ENCODE assay signal across 9 cellular contexts in genomic region chr22:33917744-33918406, GRCh38. TPM values are rescaled to one million over a fixed set of nuclear protein-coding genes. Genes with fewer than 3 reads are reported as not detected.
DNase-seq lines count a peak whose midpoint lies in the region; ATAC-seq and TF ChIP-seq lines count a peak whose summit lies in the region.
"Had no signal": no experiment of that assay in that cellular context is flagged by ENCODE, and none has a peak within 500 bp of the region (broad histone marks: within the 10 kb centered on the region; RNA-seq: fewer than 3 reads in every experiment).

No MANE protein-coding gene starts in this region.

- peaks cover 54% of the 10 kb centered on the region for H3K27me3 Mint-ChIP-seq in endodermal cell (ENCODE audit: insufficient read depth)
- peaks cover 44% of the 10 kb centered on the region for H3K27me3 Mint-ChIP-seq in activated T-cell treated with anti-CD3 and anti-CD28 coated beads, Interleukin-2, amount 50 U/mL, for 4 hours (ENCODE audit: low read depth)
- peaks cover 40% of the 10 kb centered on the region for H3K27me3 Mint-ChIP-seq in activated CD8-positive, alpha-beta memory T cell treated with anti-CD3 and anti-CD28 coated beads, Interleukin-2, amount 10 ng/mL, durations not matched to agents 7 days and 5 days

- H3K4me3 ChIP-seq in HUES64 (ENCODE audit: low read length) (peak overlapping the region; percentile 86), endodermal cell (ENCODE audit: low read length) (peak overlapping the region; percentile 91), neuron (ENCODE audit: low read length) (peak overlapping the region; percentile 98)

- peaks cover 4% of the 10 kb centered on the region; the same call in 1 of the 2 replicates for H3K27me3 ChIP-seq in HUES64 (ENCODE audit: insufficient read depth, low read length)
- H3K27me3 ChIP-seq in endodermal cell (ENCODE audit: control insufficient read depth, insufficient read depth, low read length, poor library complexity, severe bottlenecking), result peaks cover 40% of the 10 kb centered on the region
- H3K27me3 ChIP-seq in neuron (ENCODE audit: insufficient read depth, low read length), result no peaks in the 10 kb centered on the region

- CTCF ChIA-PET in activated CD8-positive, alpha-beta memory T cell treated with anti-CD3 and anti-CD28 coated beads, Interleukin-2, amount 10 ng/mL, durations not matched to agents 7 days and 5 days (lab: Charles Lee), result no interaction called here

- no peak overlapping the region for H3K27ac Mint-ChIP-seq in endodermal cell
- no peak overlapping the region for H3K27ac Mint-ChIP-seq in activated CD8-positive, alpha-beta memory T cell treated with anti-CD3 and anti-CD28 coated beads, Interleukin-2, amount 10 ng/mL, durations not matched to agents 7 days and 5 days

- H3K9me3 ChIP-seq in HUES64 (ENCODE audit: insufficient read depth, low read depth, low read length), result no peaks in the 10 kb centered on the region
- H3K9me3 ChIP-seq in endodermal cell (ENCODE audit: control insufficient read depth, low read length), result no peaks in the 10 kb centered on the region
- H3K9me3 ChIP-seq in neuron (ENCODE audit: low read length), result no peaks in the 10 kb centered on the region
- H3K9me3 ChIP-seq: upper lobe of left lung had no signal

- ATAC-seq in activated T-cell treated with anti-CD3 and anti-CD28 coated beads, Interleukin-2, amount 50 U/mL, for 4 hours, result no peak
- no peak for ATAC-seq in activated CD8-positive, alpha-beta memory T cell treated with anti-CD3 and anti-CD28 coated beads, Interleukin-2, amount 10 ng/mL, durations not matched to agents 7 days and 5 days

- peaks cover 40% of the 10 kb centered on the region for H3K4me1 Mint-ChIP-seq in endodermal cell
- peaks cover 18% of the 10 kb centered on the region for H3K4me1 Mint-ChIP-seq in activated T-cell treated with anti-CD3 and anti-CD28 coated beads, Interleukin-2, amount 50 U/mL, for 4 hours (ENCODE audit: low read depth)
- H3K4me1 Mint-ChIP-seq in activated CD8-positive, alpha-beta memory T cell treated with anti-CD3 and anti-CD28 coated beads, Interleukin-2, amount 10 ng/mL, durations not matched to agents 7 days and 5 days, result peaks cover 9% of the 10 kb centered on the region

- H3K36me3 ChIP-seq in HUES64 (ENCODE audit: insufficient read depth, low read length), result 0 out of 2 replicates have a peak, but pooled peaks cover 2% of the 10 kb centered on the region
- H3K36me3 ChIP-seq in endodermal cell (ENCODE audit: control insufficient read depth, insufficient read depth, low read length), result no peaks in the 10 kb centered on the region
- H3K36me3 ChIP-seq in neuron (ENCODE audit: insufficient read depth, low read length), result peaks cover 6% of the 10 kb centered on the region
- H3K36me3 ChIP-seq: upper lobe of left lung had no signal

- H3K4me3 Mint-ChIP-seq in endodermal cell, result peak overlapping the region; percentile 69
- H3K4me3 Mint-ChIP-seq in activated T-cell treated with anti-CD3 and anti-CD28 coated beads, Interleukin-2, amount 50 U/mL, for 4 hours, result no peak overlapping the region
- no peak overlapping the region for H3K4me3 Mint-ChIP-seq in activated CD8-positive, alpha-beta memory T cell treated with anti-CD3 and anti-CD28 coated beads, Interleukin-2, amount 10 ng/mL, durations not matched to agents 7 days and 5 days

- H3K9me3 Mint-ChIP-seq in endodermal cell, result no peaks in the 10 kb centered on the region
- no peaks in the 10 kb centered on the region for H3K9me3 Mint-ChIP-seq in activated T-cell treated with anti-CD3 and anti-CD28 coated beads, Interleukin-2, amount 50 U/mL, for 4 hours
- no peaks in the 10 kb centered on the region for H3K9me3 Mint-ChIP-seq in activated CD8-positive, alpha-beta memory T cell treated with anti-CD3 and anti-CD28 coated beads, Interleukin-2, amount 10 ng/mL, durations not matched to agents 7 days and 5 days (ENCODE audit: low read depth)

- peak overlapping the region; percentile 22; the same call in 1 of the 2 replicates for H3K9ac ChIP-seq in HUES64 (ENCODE audit: low read depth, low read length)
- H3K9ac ChIP-seq in endodermal cell (ENCODE audit: extremely low read depth, low read length, poor library complexity, severe bottlenecking), result no peak overlapping the region

- H3K27ac ChIP-seq in HUES64 (ENCODE audit: low read depth, low read length) (no peak overlapping the region), endodermal cell (ENCODE audit: low read depth, low read length) (no peak overlapping the region)
- H3K27ac ChIP-seq: upper lobe of left lung had no signal

- 19% methylated on average over 10 of the region's 10 CpGs for WGBS in HUES64
- 26 to 27% methylated on average over 3 to 10 of the region's 10 CpGs for WGBS in endodermal cell (ENCODE audit: insufficient coverage in 1 of 2, insufficient read length in 1 of 2), 2 experiments

- H3K4me1 ChIP-seq in HUES64 (ENCODE audit: insufficient read depth, low read length) (peaks cover 43% of the 10 kb centered on the region), endodermal cell (ENCODE audit: control insufficient read depth, insufficient read depth, low read length) (peaks cover 7% of the 10 kb centered on the region), neuron (ENCODE audit: insufficient read depth, low read length) (peaks cover 37% of the 10 kb centered on the region)

- TF ChIP-seq CTCF in endodermal cell (conservative IDR thresholded peaks at IDR 0.05), result peak; percentile 57

- H3K36me3 Mint-ChIP-seq in endodermal cell (ENCODE audit: low read depth), result no peaks in the 10 kb centered on the region
- H3K36me3 Mint-ChIP-seq in activated T-cell treated with anti-CD3 and anti-CD28 coated beads, Interleukin-2, amount 50 U/mL, for 4 hours (ENCODE audit: insufficient read depth), result no peaks in the 10 kb centered on the region
- peaks cover 2% of the 10 kb centered on the region for H3K36me3 Mint-ChIP-seq in activated CD8-positive, alpha-beta memory T cell treated with anti-CD3 and anti-CD28 coated beads, Interleukin-2, amount 10 ng/mL, durations not matched to agents 7 days and 5 days

- DNase-seq in D341Med (ENCODE audit: low spot score), result peak; percentile 46
- DNase-seq in endodermal cell, result peak; percentile 62
- DNase-seq in stimulated activated CD4-positive, alpha-beta T cell treated with anti-CD3 and anti-CD28 coated beads, Interleukin-2, amount 100 ng/mL, for 24 hours, result no peak
- no peak for DNase-seq in activated T-cell treated with anti-CD3 and anti-CD28 coated beads, Interleukin-2, amount 50 U/mL, for 4 hours
- no peak for DNase-seq in activated CD8-positive, alpha-beta memory T cell treated with anti-CD3 and anti-CD28 coated beads, Interleukin-2, amount 10 ng/mL, durations not matched to agents 7 days and 5 days
- no peak for DNase-seq in NCI-H446 treated with DMSO at 0.1 percent for 48 hours (lab: John Stamatoyannopoulos, UW)
- DNase-seq: upper lobe of left lung had no signal

- no peak overlapping the region for H2AFZ ChIP-seq in neuron (ENCODE audit: low read depth, low read length)

RNA-seq across cellular contexts. Expression of gene LARGE1, which starts 2.4 kb away (rescaled TPM):
- 28.9 TPM for polyA plus RNA-seq in HUES64 (2013, experiment 1 of 2)
- 30.0 TPM for polyA plus RNA-seq in HUES64 (2013, experiment 2 of 2)
- 10 to 100 TPM; 17.5 to 24.3 TPM for total RNA-seq in endodermal cell
- polyA plus RNA-seq in endodermal cell (2013, experiment 1 of 2), result 24.3 TPM
- 24.5 TPM for polyA plus RNA-seq in endodermal cell (2013, experiment 2 of 2)
- 1 to 10 TPM in 2 of 3 donors, under 1 TPM in 1; 0.73 to 2.2 (median 1.0) TPM for total RNA-seq in activated T-cell treated with anti-CD3 and anti-CD28 coated beads, Interleukin-2, amount 50 U/mL, for 4 hours
- total RNA-seq in activated CD8-positive, alpha-beta memory T cell treated with anti-CD3 and anti-CD28 coated beads, Interleukin-2, amount 10 ng/mL, durations not matched to agents 7 days and 5 days, result 1 to 10 TPM in 1 of 2 experiments, under 1 TPM in 1; 0.58 to 1.1 TPM

Comparison
In these comparisons a context has a peak if more than half of its experiments do, and no peak if none do; other contexts are left out.
1. DNase-seq: peak in D341Med (single experiment) and endodermal cell (single experiment); none in stimulated activated CD4-positive, alpha-beta T cell treated with anti-CD3 and anti-CD28 coated beads, Interleukin-2, amount 100 ng/mL, for 24 hours (0 of 2), activated T-cell treated with anti-CD3 and anti-CD28 coated beads, Interleukin-2, amount 50 U/mL, for 4 hours (single experiment), activated CD8-positive, alpha-beta memory T cell treated with anti-CD3 and anti-CD28 coated beads, Interleukin-2, amount 10 ng/mL, durations not matched to agents 7 days and 5 days (single experiment) and NCI-H446 treated with DMSO at 0.1 percent for 48 hours (single experiment).
2. RNA of gene LARGE1, which starts 2.4 kb away (total RNA-seq): 17.5 to 24.3 TPM in endodermal cell; 0.58 to 1.1 TPM in activated CD8-positive, alpha-beta memory T cell treated with anti-CD3 and anti-CD28 coated beads, Interleukin-2, amount 10 ng/mL, durations not matched to agents 7 days and 5 days and 0.73 to 2.2 TPM in activated T-cell treated with anti-CD3 and anti-CD28 coated beads, Interleukin-2, amount 50 U/mL, for 4 hours; every median in the first group is over 4 times any median in the second.
3. Peak in every context shown above with its lines, with median percentiles within 50 percentile points of each other: H3K4me3 ChIP-seq.